Comparison of ENCODE assay signal across 10 cellular contexts in genomic region chr7:141974831-141975230, GRCh38. TPM values are rescaled to one million over a fixed set of nuclear protein-coding genes. Genes with fewer than 3 reads are reported as not detected.
DNase-seq lines count a peak whose midpoint lies in the region; ATAC-seq and TF ChIP-seq lines count a peak whose summit lies in the region.
"Had no signal": no experiment of that assay in that cellular context is flagged by ENCODE, and none has a peak within 500 bp of the region (broad histone marks: within the 10 kb centered on the region; RNA-seq: fewer than 3 reads in every experiment).

No MANE protein-coding gene starts in this region.

- intact Hi-C loops in CD14-positive monocyte (cut with micrococcal nuclease): loop anchor here (5.0 to 10.0 kb wide), 4 partner anchors 60 to 212 kb away; no protein-coding TSS in a partner anchor

- H3K27me3 Mint-ChIP-seq in neural crest cell (ENCODE audit: low read depth) (peaks cover 21% of the 10 kb centered on the region), CD14-positive monocyte (ENCODE audit: low read depth in 3 of 3) (peaks cover 0 to 1% (median 0%) of the 10 kb centered on the region in 3 donors)

- H3K4me3 ChIP-seq in astrocyte of the cerebellum (ENCODE audit: low read depth, low read length): no peak overlapping the region

- H3K27ac Mint-ChIP-seq in neural crest cell (ENCODE audit: unreplicated experiment) (no peak overlapping the region), CD14-positive monocyte (no peak overlapping the region)

- DNase-seq in NCI-H524 (lab: John Stamatoyannopoulos, UW) (peak; percentile 10 to 42), NCI-H524 treated with DMSO at 0.1 percent for 48 hours (lab: John Stamatoyannopoulos, UW) (no peak), LoVo (ENCODE audit: low spot score) (peak; percentile 50), astrocyte of the cerebellum (ENCODE audit: low read depth) (no peak), neural crest cell (ENCODE audit: low read depth, low spot score) (no peak), CD14-positive monocyte (ENCODE audit: low spot score) (no peak), nucleus accumbens (lab: John Stamatoyannopoulos, UW) (no peak)
- DNase-seq: activated effector memory CD4-positive, alpha-beta T cell treated with Interleukin-2 at 50 U/mL for 16 hours had no signal

- H3K4me3 Mint-ChIP-seq in neural crest cell (no peak overlapping the region), CD14-positive monocyte (no peak overlapping the region)

- in situ Hi-C loops in astrocyte of the cerebellum (cut with HindIII; ENCODE audit: low sequenced_read_pairs): no loop called here

- TF ChIP-seq CTCF in astrocyte of the cerebellum (IDR thresholded peaks at IDR 0.05; ENCODE audit: low read depth, low read length, missing control alignments) (peak; percentile 41), neural crest cell (conservative IDR thresholded peaks at IDR 0.05) (peak; percentile 59), CD14-positive monocyte (IDR thresholded peaks at IDR 0.05) (no peak)

- H3K9me3 Mint-ChIP-seq in neural crest cell (no peaks in the 10 kb centered on the region), CD14-positive monocyte (peaks cover 0 to 3% (median 0%) of the 10 kb centered on the region in 7 donors)

- H3K36me3 Mint-ChIP-seq in neural crest cell (ENCODE audit: low read depth) (no peaks in the 10 kb centered on the region), CD14-positive monocyte (no peaks in the 10 kb centered on the region)

- ATAC-seq in GM18867 (IDR thresholded peaks at IDR 0.05; ENCODE audit: unreplicated experiment): no peak

- peaks cover 10% of the 10 kb centered on the region for H3K4me1 Mint-ChIP-seq in neural crest cell
- H3K4me1 Mint-ChIP-seq in CD14-positive monocyte: peaks cover 28% of the 10 kb centered on the region

RNA-seq across cellular contexts. Expression of gene TAS2R38, which starts 1.3 kb away (rescaled TPM):
- not detected in 2 replicates for total RNA-seq in neural crest cell
- polyA plus RNA-seq in CD14-positive monocyte: not detected
- total RNA-seq: fibroblast of lung had no signal
- polyA plus RNA-seq: fibroblast of lung had no signal

RNA-seq across cellular contexts. Expression of gene MGAM, which starts 20.8 kb away (rescaled TPM):
- total RNA-seq in neural crest cell: 0.59 and 1.2 TPM in 2 replicates
- polyA plus RNA-seq in CD14-positive monocyte: 1 to 10 TPM; 1.2 to 1.3 TPM
- total RNA-seq: fibroblast of lung had no signal

RNA-seq across cellular contexts. Expression of gene CLEC5A, which starts 28.1 kb away (rescaled TPM):
- not detected in 2 replicates for total RNA-seq in neural crest cell
- polyA plus RNA-seq in CD14-positive monocyte: 10 to 100 TPM in 1 of 2 donors, 1 to 10 TPM in 1; 10.0 to 15.2 TPM
- total RNA-seq: fibroblast of lung had no signal
- polyA plus RNA-seq: fibroblast of lung had no signal

RNA-seq across cellular contexts. Expression of gene OR9A4, which starts 58.6 kb away (rescaled TPM):
- not detected in 2 replicates for total RNA-seq in neural crest cell
- polyA plus RNA-seq in CD14-positive monocyte: under 1 TPM in 1 of 2 donors, not detected in 1; 0.28 TPM
- total RNA-seq: fibroblast of lung had no signal
- polyA plus RNA-seq: fibroblast of lung had no signal

Comparison
In these comparisons a context has a peak if more than half of its experiments do, and no peak if none do; other contexts are left out.
1. DNase-seq: peak in NCI-H524 (2 of 2) and LoVo (single experiment); none in NCI-H524 treated with DMSO at 0.1 percent for 48 hours (single experiment), astrocyte of the cerebellum (single experiment), neural crest cell (single experiment), CD14-positive monocyte (single experiment) and nucleus accumbens (0 of 56).